Comparison of ENCODE assay signal across 8 cellular contexts in the genomic region with DNA sequence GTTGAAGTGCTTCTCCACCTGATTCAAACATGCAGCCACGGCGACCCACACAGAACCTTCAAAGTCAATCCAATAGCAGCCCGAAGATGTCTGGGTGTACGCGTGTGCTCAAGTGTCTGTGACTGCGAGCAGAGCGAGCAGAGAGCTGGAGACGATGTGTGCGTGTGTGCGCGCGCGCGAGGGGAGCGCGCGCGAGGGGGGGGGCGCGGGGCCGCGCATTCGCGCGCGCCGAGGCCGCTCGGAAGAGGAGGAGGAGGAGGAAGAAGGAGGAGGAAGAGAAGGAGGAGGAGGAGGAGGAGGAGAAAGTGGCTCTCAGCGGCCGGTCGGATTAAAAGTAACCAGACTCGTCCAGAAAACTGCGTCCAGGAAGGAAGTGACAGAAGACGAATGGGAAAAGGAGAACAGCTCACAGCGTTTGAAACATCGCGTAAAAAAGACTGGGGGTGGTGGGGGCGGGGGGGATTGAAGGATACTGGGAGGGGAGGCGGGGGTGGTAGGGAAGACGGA. TPM values are rescaled to one million over a fixed set of nuclear protein-coding genes. Genes with fewer than 3 reads are reported as not detected.
A peak's percentile ranks its signal among the peaks of the same experiment; 100 is the strongest.
DNase-seq lines count a peak whose midpoint lies in the region; ATAC-seq and TF ChIP-seq lines count a peak whose summit lies in the region.

A gene (minus strand): TSS at position 126 of the 507 bp plus-strand sequence. CDS start 59,396 bp downstream, outside the sequence.

- peaks cover 18% of the 10 kb centered on the region for H3K4me1 Mint-ChIP-seq in T-helper 2 cell treated with Interferon-gamma antibody and Interleukin-4, amounts not matched to agents 5 μg/mL and 100 μg/mL, for 36 hours (ENCODE audit: low read depth)

- peaks cover 73% of the 10 kb centered on the region for H3K27me3 Mint-ChIP-seq in T-helper 2 cell treated with Interferon-gamma antibody and Interleukin-4, amounts not matched to agents 5 μg/mL and 100 μg/mL, for 36 hours (ENCODE audit: low read depth)

- H3K27ac Mint-ChIP-seq in T-helper 2 cell treated with Interferon-gamma antibody and Interleukin-4, amounts not matched to agents 5 μg/mL and 100 μg/mL, for 36 hours = no peak within 1 kb of the TSS

- H3K4me3 Mint-ChIP-seq in T-helper 2 cell treated with Interferon-gamma antibody and Interleukin-4, amounts not matched to agents 5 μg/mL and 100 μg/mL, for 36 hours = peak within 1 kb of the TSS; percentile 94

- ATAC-seq in GM21737 (IDR thresholded peaks at IDR 0.05; ENCODE audit: unreplicated experiment) (peak; percentile 29), HG03025 (IDR thresholded peaks at IDR 0.05; ENCODE audit: low FRiP score, unreplicated experiment) (no peak)

- no peak for TF ChIP-seq CTCF in subcutaneous adipose tissue (IDR thresholded peaks at IDR 0.05; ENCODE audit: low read depth)

- in situ Hi-C loops in endometrial microvascular endothelial cells (cut with HindIII; ENCODE audit: inconsistent ontology term, low pct_unique_long_range_greater_than_20kb, low sequenced_read_pairs) = no loop called here

- no peaks in the 10 kb centered on the region for H3K36me3 Mint-ChIP-seq in T-helper 2 cell treated with Interferon-gamma antibody and Interleukin-4, amounts not matched to agents 5 μg/mL and 100 μg/mL, for 36 hours (ENCODE audit: low read depth)

- no peaks in the 10 kb centered on the region for H3K9me3 Mint-ChIP-seq in T-helper 2 cell treated with Interferon-gamma antibody and Interleukin-4, amounts not matched to agents 5 μg/mL and 100 μg/mL, for 36 hours

- DNase-seq in ELF-1 (ENCODE audit: low read depth, low spot score) (peak; percentile 79), NCI-H1092 (lab: John Stamatoyannopoulos, UW) (peak; percentile 40), lung microvascular endothelial cell (ENCODE audit: low read depth in 2 of 2) (peak; percentile 90 to 97)
- DNase-seq in T-helper 2 cell treated with Interferon-gamma antibody and Interleukin-4, amounts not matched to agents 5 μg/mL and 100 μg/mL, for 36 hours (ENCODE audit: low spot score) = no peak

RNA-seq across cellular contexts. Expression of the gene that starts here (rescaled TPM):
- total RNA-seq in endometrial microvascular endothelial cells (ENCODE audit: inconsistent ontology term) (55.0 TPM), lung microvascular endothelial cell (91.5 and 122 TPM in 2 replicates), subcutaneous adipose tissue (10 to 100 TPM; 45.6 to 92.0 (median 54.4) TPM)
